ENCODE assay signal across 13 cellular contexts in genomic region chr5:108212775-108213346, GRCh38.
DNase-seq lines count a peak whose midpoint lies in the region; ATAC-seq, FAIRE-seq and TF ChIP-seq lines count a peak whose summit lies in the region.
"Had no signal": no experiment of that assay in that cellular context is flagged by ENCODE, and none has a peak within 500 bp of the region (broad histone marks: within the 10 kb centered on the region; RNA-seq: fewer than 3 reads in every experiment).

No MANE protein-coding gene starts in this region.

- no peak overlapping the region for H3K18ac ChIP-seq in IMR-90 (ENCODE audit: low read depth, low read length)
- H3K18ac ChIP-seq in H1 (ENCODE audit: extremely low read depth, low read length): no peak overlapping the region

- H2AFZ ChIP-seq in IMR-90 (replicated peaks; ENCODE audit: low read length, poor library complexity): peak overlapping the region; percentile 56
- H2AFZ ChIP-seq in H1 (ENCODE audit: low read length): no peak overlapping the region

- no peak overlapping the region for H3K4me3 Mint-ChIP-seq in CD4-positive, alpha-beta memory T cell
- H3K4me3 Mint-ChIP-seq in chondrocyte (ENCODE audit: unreplicated experiment): no peak overlapping the region

- CTCF ChIA-PET in IMR-90 (lab: Yijun Ruan, JAX) (interaction anchor here (1.6 kb wide), 1 partner anchor 10 kb away, joined by 4 read pairs; no protein-coding TSS in a partner anchor), H1 (lab: Charles Lee; ENCODE audit: partially characterized antibody) (interaction anchor here (0.8 to 2.4 kb wide), 6 partner anchors 9 to 65 kb away, joined by 3 to 6 read pairs (median 3); no protein-coding TSS in a partner anchor)
- CTCF ChIA-PET in CD4-positive, alpha-beta memory T cell (lab: Charles Lee; ENCODE audit: partially characterized antibody): no interaction called here

- H3K79me1 ChIP-seq in IMR-90 (ENCODE audit: low read depth in 1 of 2, low read length in 2 of 2): no peaks in the 10 kb centered on the region
- H3K79me1 ChIP-seq in H1 (ENCODE audit: low read depth, low read length): no peaks in the 10 kb centered on the region

- H3K56ac ChIP-seq in IMR-90 (ENCODE audit: extremely low read depth, insufficient read depth, low read length) (no peak overlapping the region), H1 (replicated peaks; ENCODE audit: insufficient read length, low read depth, low read length) (no peak overlapping the region)

- H3K4ac ChIP-seq in IMR-90 (ENCODE audit: low read depth, low read length): peak overlapping the region; percentile 36; the same call in 1 of the 2 replicates
- no peak overlapping the region for H3K4ac ChIP-seq in H1 (replicated peaks; ENCODE audit: insufficient read length, low read depth, low read length)

- no peak overlapping the region for H3K4me3 ChIP-seq in IMR-90 (ENCODE audit: insufficient read depth, low read depth, low read length)
- no peak overlapping the region for H3K4me3 ChIP-seq in H1 (ENCODE audit: extremely low read depth in 1 of 4, insufficient read depth in 2 of 4, low read depth in 3 of 4, low read length in 4 of 4)
- H3K4me3 ChIP-seq in mesodermal cell (ENCODE audit: extremely low read depth, insufficient read depth, low read length, poor library complexity, severe bottlenecking): no peak overlapping the region
- no peak overlapping the region for H3K4me3 ChIP-seq in CD4-positive, alpha-beta memory T cell (ENCODE audit: low read length in 2 of 2)
- H3K4me3 ChIP-seq: lung had no signal

- H2AK5ac ChIP-seq in IMR-90 (ENCODE audit: low read depth, low read length): no peak overlapping the region
- no peak overlapping the region for H2AK5ac ChIP-seq in H1 (ENCODE audit: low read depth, low read length)

- H3K79me2 ChIP-seq in H1 (ENCODE audit: control insufficient read depth in 1 of 2, insufficient read depth in 2 of 2, low read length in 2 of 2): no peaks in the 10 kb centered on the region

- H3K36me3 Mint-ChIP-seq in CD4-positive, alpha-beta memory T cell: peaks cover 22 to 39% of the 10 kb centered on the region in 2 donors
- H3K36me3 Mint-ChIP-seq in chondrocyte (ENCODE audit: low read depth): peaks cover 5% of the 10 kb centered on the region

- H3K27ac Mint-ChIP-seq in CD4-positive, alpha-beta memory T cell: no peak overlapping the region
- H3K27ac Mint-ChIP-seq in chondrocyte (ENCODE audit: unreplicated experiment): no peak overlapping the region
- H3K27ac Mint-ChIP-seq: progenitor cell of endocrine pancreas had no signal

- TF ChIP-seq CTCF in IMR-90 (conservative IDR thresholded peaks at IDR 0.05; ENCODE audit: low read depth, low read length) (no peak), H1 (IDR thresholded peaks at IDR 0.05; ENCODE audit: control extremely low read depth in 1 of 3, insufficient read depth in 1 of 3, low read depth in 1 of 3, low read length in 3 of 3) (no peak), chondrocyte (IDR thresholded peaks at IDR 0.05) (no peak)

- H4K20me1 ChIP-seq in IMR-90 (ENCODE audit: insufficient read depth, low read length) (no peaks in the 10 kb centered on the region), H1 (replicated peaks in 1 of 2; ENCODE audit: control insufficient read depth in 1 of 2, insufficient read depth in 2 of 2, low read length in 2 of 2) (no peaks in the 10 kb centered on the region)

- no peak overlapping the region for H2BK15ac ChIP-seq in IMR-90 (ENCODE audit: low read depth, low read length)
- H2BK15ac ChIP-seq in H1 (ENCODE audit: low read length): no peak overlapping the region

- H2BK12ac ChIP-seq in H1 (ENCODE audit: low read depth, low read length): no peak overlapping the region

- no peak for FAIRE-seq in H1 (lab: Jason Lieb, UNC)

- no CpG with 5 or more reads among the region's 3 CpGs for WGBS in IMR-90 (ENCODE audit: extremely low coverage in 2 of 2, insufficient read length in 1 of 2), 2 experiments
- 75% methylated on average over 3 of the region's 3 CpGs; no CpG with 5 or more reads in 1 of the 2 experiments for WGBS in H1 (ENCODE audit: extremely low coverage in 1 of 2, insufficient coverage in 1 of 2, insufficient read length in 1 of 2, insufficient replicate concordance in 2 of 2, low coverage in 1 of 2, low lambda C conversion rate in 2 of 2, missing lambda C conversion rate in 1 of 2), 2 experiments
- 51 to 59% methylated on average over 2 to 3 of the region's 3 CpGs for WGBS in mesodermal cell (ENCODE audit: insufficient coverage in 2 of 2), 2 experiments

- H3K14ac ChIP-seq in IMR-90 (replicated peaks; ENCODE audit: low read depth, low read length) (no peak overlapping the region), H1 (ENCODE audit: insufficient read length) (no peak overlapping the region)

- H3K36me3 ChIP-seq in IMR-90 (ENCODE audit: control insufficient read depth, insufficient read depth, low read length): no peaks in the 10 kb centered on the region
- H3K36me3 ChIP-seq in H1 (ENCODE audit: control insufficient read depth in 2 of 4, insufficient read depth in 4 of 4, low read length in 3 of 4): no peaks in the 10 kb centered on the region
- H3K36me3 ChIP-seq in mesodermal cell (ENCODE audit: control insufficient read depth, insufficient read depth, low read length): no peaks in the 10 kb centered on the region
- H3K36me3 ChIP-seq in CD4-positive, alpha-beta memory T cell (ENCODE audit: insufficient read depth, low read length): no peaks in the 10 kb centered on the region

- peaks cover 0 to 2% (median under 1%) of the 10 kb centered on the region in 4 donors for H3K4me1 Mint-ChIP-seq in CD4-positive, alpha-beta memory T cell
- H3K4me1 Mint-ChIP-seq in chondrocyte (ENCODE audit: low read depth): peaks cover 19% of the 10 kb centered on the region

- H4K5ac ChIP-seq in IMR-90 (ENCODE audit: low read depth, low read length) (no peak overlapping the region), H1 (ENCODE audit: insufficient read length, low read depth, low read length) (no peak overlapping the region)

- no peak overlapping the region for H2BK5ac ChIP-seq in IMR-90 (ENCODE audit: low read depth, low read length, poor library complexity, severe bottlenecking)
- no peak overlapping the region for H2BK5ac ChIP-seq in H1 (ENCODE audit: low read depth, low read length)

- H3K9me3 ChIP-seq in IMR-90 (ENCODE audit: control insufficient read depth, insufficient read depth, low read length) (no peaks in the 10 kb centered on the region), H1 (ENCODE audit: insufficient read depth in 2 of 2, low read depth in 1 of 2, low read length in 1 of 2) (0 out of 4 replicates have a peak, but pooled peaks cover 0 to 3% of the 10 kb centered on the region in 2 experiments), mesodermal cell (ENCODE audit: control insufficient read depth, low read length) (peaks cover 8% of the 10 kb centered on the region)
- H3K9me3 ChIP-seq in CD4-positive, alpha-beta memory T cell (ENCODE audit: control insufficient read depth in 1 of 2, low read length in 2 of 2): no peaks in the 10 kb centered on the region

- TF ChIP-seq EP300 in H1 (IDR thresholded peaks at IDR 0.05; ENCODE audit: borderline replicate concordance in 1 of 2, low read depth in 2 of 2, low read length in 2 of 2): no peak

- H3K4me1 ChIP-seq in IMR-90 (ENCODE audit: control insufficient read depth, insufficient read depth, low read length) (peaks cover 4% of the 10 kb centered on the region; the same call in 1 of the 2 replicates), H1 (replicated peaks in 1 of 4; ENCODE audit: control insufficient read depth in 3 of 4, insufficient read depth in 4 of 4, low read length in 3 of 4) (peaks cover 0 to 6% (median 2%) of the 10 kb centered on the region in 4 experiments; a peak in 3 of 7 replicates), mesodermal cell (ENCODE audit: control insufficient read depth, insufficient read depth, low read length, poor library complexity, severe bottlenecking) (peaks cover 16% of the 10 kb centered on the region)
- H3K4me1 ChIP-seq in CD4-positive, alpha-beta memory T cell (ENCODE audit: insufficient read depth, low read length): no peaks in the 10 kb centered on the region

- no peak overlapping the region for H3K4me2 ChIP-seq in IMR-90 (ENCODE audit: low read depth, low read length)
- H3K4me2 ChIP-seq in H1 (ENCODE audit: insufficient read depth in 1 of 2, low read depth in 2 of 2, low read length in 2 of 2): no peak overlapping the region; a peak in 2 of 4 replicates

- H2AK9ac ChIP-seq in IMR-90 (replicated peaks; ENCODE audit: low read depth, low read length, poor library complexity): no peak overlapping the region

- no peak overlapping the region for H3K23ac ChIP-seq in IMR-90 (ENCODE audit: low read depth, low read length)
- H3K23ac ChIP-seq in H1 (ENCODE audit: insufficient read length): no peak overlapping the region

- no peaks in the 10 kb centered on the region for H3K23me2 ChIP-seq in H1 (ENCODE audit: low read depth, low read length)

- no TSS peak for BruUV-seq in IMR-90 (replicated peaks; lab: Mats Ljungman, UMichigan)

- DNase-seq in ELF-1 (ENCODE audit: low read depth, low spot score) (peak; percentile 88), IMR-90 (peak; percentile 70), H1 (ENCODE audit: low read depth in 1 of 2, low spot score in 2 of 2) (peak in 1 of 2 experiments; percentile 21), chondrocyte (ENCODE audit: low spot score) (no peak), sciatic nerve (ENCODE audit: low spot score) (no peak)
- no peak for DNase-seq in CD4-positive, alpha-beta memory T cell
- DNase-seq: activated effector memory CD4-positive, alpha-beta T cell treated with Interleukin-2 at 50 U/mL for 16 hours; cerebellar nuclear complex; NCI-H1048; substantia nigra had no signal

- H3K27ac ChIP-seq in IMR-90 (ENCODE audit: insufficient read depth, low read length): no peak overlapping the region
- H3K27ac ChIP-seq in H1 (ENCODE audit: low read depth, low read length): no peak overlapping the region
- peak overlapping the region; percentile 36 for H3K27ac ChIP-seq in mesodermal cell (ENCODE audit: low read depth, low read length, severe bottlenecking)
- H3K27ac ChIP-seq in CD4-positive, alpha-beta memory T cell (ENCODE audit: low read depth, low read length): no peak overlapping the region

- in situ Hi-C loops in IMR-90 (cut with MboI; ENCODE audit: low sequenced_read_pairs): no loop called here

- H2BK20ac ChIP-seq in IMR-90 (ENCODE audit: low read depth, low read length) (no peak overlapping the region), H1 (ENCODE audit: low read length) (no peak overlapping the region)

- no peak overlapping the region for H2BK120ac ChIP-seq in IMR-90 (ENCODE audit: low read depth, low read length)
- no peak overlapping the region for H2BK120ac ChIP-seq in H1 (replicated peaks; ENCODE audit: low read depth, low read length)

- H3K27me3 ChIP-seq in IMR-90 (ENCODE audit: control insufficient read depth, insufficient read depth, low read length): no peaks in the 10 kb centered on the region
- H3K27me3 ChIP-seq in H1 (replicated peaks in 1 of 4; ENCODE audit: control insufficient read depth in 3 of 4, extremely low read depth in 1 of 4, insufficient read depth in 3 of 4, low read length in 3 of 4): no peaks in the 10 kb centered on the region
- H3K27me3 ChIP-seq in CD4-positive, alpha-beta memory T cell (ENCODE audit: insufficient read depth, low read length): no peaks in the 10 kb centered on the region

- H3K9ac ChIP-seq in IMR-90 (ENCODE audit: low read depth, low read length) (no peak overlapping the region), H1 (replicated peaks in 1 of 4; ENCODE audit: extremely low read depth in 1 of 4, low read depth in 3 of 4, low read length in 3 of 4) (no peak overlapping the region)

- TF ChIP-seq POLR2A in IMR-90 (IDR thresholded peaks at IDR 0.05; ENCODE audit: low read depth, low read length) (no peak), H1 (IDR thresholded peaks at IDR 0.05; ENCODE audit: control extremely low read depth in 1 of 2, low read depth in 2 of 2, low read length in 2 of 2) (no peak)

- intact Hi-C loops in IMR-90 (cut with micrococcal nuclease) (no loop called here), sciatic nerve (cut with DNase I) (no loop called here)
- intact Hi-C loops in CD4-positive, alpha-beta memory T cell (cut with micrococcal nuclease): no loop called here

- peak; percentile 95 for ATAC-seq in IMR-90 (ENCODE audit: low read depth)
- ATAC-seq in sciatic nerve: no peak

- no peaks in the 10 kb centered on the region for H3K9me1 ChIP-seq in IMR-90 (ENCODE audit: insufficient read depth, low read length)

- peaks cover 3 to 20% (median 11%) of the 10 kb centered on the region in 8 donors for H3K9me3 Mint-ChIP-seq in CD4-positive, alpha-beta memory T cell
- peaks cover 23% of the 10 kb centered on the region for H3K9me3 Mint-ChIP-seq in chondrocyte (ENCODE audit: low read depth)

- TF ChIP-seq RAD21 in IMR-90 (IDR thresholded peaks at IDR 0.05; ENCODE audit: low read length) (no peak), H1 (IDR thresholded peaks at IDR 0.05 in 1 of 2, conservative IDR thresholded peaks at IDR 0.05 in 1 of 2; ENCODE audit: low read depth in 2 of 2, low read length in 2 of 2) (no peak)

- H4K91ac ChIP-seq in IMR-90 (ENCODE audit: insufficient read depth, low read depth, low read length) (peak overlapping the region; percentile 9; the same call in 1 of the 2 replicates), H1 (replicated peaks; ENCODE audit: insufficient read length, low read length) (no peak overlapping the region)

- dilution Hi-C loops in IMR-90 (cut with HindIII; ENCODE audit: low sequenced_read_pairs, unreplicated experiment): no loop called here

- H4K8ac ChIP-seq in IMR-90 (ENCODE audit: low read depth in 2 of 2, low read length in 2 of 2): no peak overlapping the region
- no peak overlapping the region for H4K8ac ChIP-seq in H1 (ENCODE audit: extremely low read depth, insufficient read depth, low read length)

- no peaks in the 10 kb centered on the region for H3K27me3 Mint-ChIP-seq in CD4-positive, alpha-beta memory T cell
- no peaks in the 10 kb centered on the region for H3K27me3 Mint-ChIP-seq in chondrocyte (ENCODE audit: low read depth)
- H3K27me3 Mint-ChIP-seq: progenitor cell of endocrine pancreas had no signal

- POLR2A ChIA-PET in IMR-90 (lab: Charles Lee; ENCODE audit: unreplicated experiment) (no interaction called here), H1 (lab: Charles Lee; ENCODE audit: partially characterized antibody) (interaction anchor here (0.8 kb wide), 1 partner anchor 14 kb away, joined by 3 read pairs; no protein-coding TSS in a partner anchor)
- POLR2A ChIA-PET in CD4-positive, alpha-beta memory T cell (lab: Charles Lee; ENCODE audit: partially characterized antibody): no interaction called here

Comparison
In these comparisons a context has a peak if more than half of its experiments do, and no peak if none do; other contexts are left out.
1. DNase-seq: peak in ELF-1 (single experiment) and IMR-90 (single experiment); none in CD4-positive, alpha-beta memory T cell (0 of 5), chondrocyte (single experiment) and sciatic nerve (single experiment).